Comparison of ENCODE assay signal across 17 cellular contexts in genomic region chr5:71907589-71908145, GRCh38.
DNase-seq lines count a peak whose midpoint lies in the region; ATAC-seq and TF ChIP-seq lines count a peak whose summit lies in the region.
"Had no signal": no experiment of that assay in that cellular context is flagged by ENCODE, and none has a peak within 500 bp of the region (broad histone marks: within the 10 kb centered on the region; RNA-seq: fewer than 3 reads in every experiment).

No MANE protein-coding gene starts in this region.

- WGBS in gastroesophageal sphincter (ENCODE audit: low coverage in 1 of 2), 2 donors = 29 to 33% methylated on average over 3 to 4 of the region's 4 CpGs
- WGBS in urinary bladder = 46% methylated on average over 4 of the region's 4 CpGs

- H3K9me3 ChIP-seq in cardiac muscle cell (ENCODE audit: low read depth) = no peaks in the 10 kb centered on the region
- no peaks in the 10 kb centered on the region for H3K9me3 ChIP-seq in gastroesophageal sphincter

- H3K4me1 ChIP-seq in cardiac muscle cell (ENCODE audit: low read depth) (peaks cover 29% of the 10 kb centered on the region), gastroesophageal sphincter (peaks cover 6 to 24% (median 13%) of the 10 kb centered on the region in 3 donors), urinary bladder (ENCODE audit: insufficient read depth) (no peaks in the 10 kb centered on the region)

- H3K27ac ChIP-seq in cardiac muscle cell = peak overlapping the region; percentile 75
- peak overlapping the region in 3 of 4 donors; percentile 33 to 44 (median 41) for H3K27ac ChIP-seq in gastroesophageal sphincter
- H3K27ac ChIP-seq in urinary bladder (ENCODE audit: low read depth) = peak overlapping the region; percentile 33
- H3K27ac ChIP-seq: skin epidermis had no signal

- intact Hi-C loops in cardiac septum (cut with DNase I) = no loop called here

- H3K36me3 ChIP-seq in cardiac muscle cell (no peaks in the 10 kb centered on the region), gastroesophageal sphincter (no peaks in the 10 kb centered on the region), urinary bladder (ENCODE audit: insufficient read depth) (no peaks in the 10 kb centered on the region)

- TF ChIP-seq CTCF in cardiac muscle cell (IDR thresholded peaks at IDR 0.05; ENCODE audit: low read depth, low read length) = no peak
- TF ChIP-seq CTCF in gastroesophageal sphincter (IDR thresholded peaks at IDR 0.05) = no peak

- ATAC-seq in gastroesophageal sphincter (no peak), GM18505 (IDR thresholded peaks at IDR 0.05; ENCODE audit: unreplicated experiment) (no peak), HG02884 (IDR thresholded peaks at IDR 0.05; ENCODE audit: unreplicated experiment) (no peak)
- ATAC-seq: left colon had no signal

- H3K4me3 ChIP-seq in cardiac muscle cell (no peak overlapping the region), gastroesophageal sphincter (no peak overlapping the region), urinary bladder (ENCODE audit: low read depth, low read length) (no peak overlapping the region)
- H3K4me3 ChIP-seq: skin epidermis had no signal

- H3K27me3 ChIP-seq in cardiac muscle cell (no peaks in the 10 kb centered on the region), gastroesophageal sphincter (no peaks in the 10 kb centered on the region)

- no peak for TF ChIP-seq EP300 in gastroesophageal sphincter (IDR thresholded peaks at IDR 0.05)

- TF ChIP-seq POLR2A in gastroesophageal sphincter (IDR thresholded peaks at IDR 0.05) (no peak), GM18505 (IDR thresholded peaks at IDR 0.05; ENCODE audit: borderline replicate concordance, extremely low read depth, insufficient read depth, insufficient read length) (no peak)

- DNase-seq in cardiac muscle cell (ENCODE audit: low read depth in 1 of 2, low spot score in 1 of 2) = no peak
- no peak for DNase-seq in cardiac septum (ENCODE audit: low spot score)
- DNase-seq in NCI-H146 treated with DMSO at 0.1 percent for 48 hours (lab: John Stamatoyannopoulos, UW; ENCODE audit: unreplicated experiment) = peak; percentile 33
- no peak for DNase-seq in midbrain (lab: John Stamatoyannopoulos, UW)
- DNase-seq: activated CD4-positive, alpha-beta T cell treated with anti-CD3 and anti-CD28 coated beads for 48 hours; activated CD8-positive, alpha-beta memory T cell treated with anti-CD3 and anti-CD28 coated beads, Interleukin-2, amount 50 U/mL, for 48 hours; activated gamma-delta T cell treated with Interleukin-2 at 50 U/mL for 16 hours; CD4-positive, CD25-positive, alpha-beta regulatory T cell; foreskin fibroblast; left colon; NCI-H446 treated with DMSO at 0.1 percent for 48 hours; stimulated activated CD4-positive, alpha-beta T cell treated with anti-CD3 and anti-CD28 coated beads, Interleukin-4, amount 100 ng/mL, for 4 hours had no signal
